Comparison of ENCODE assay signal across 9 cellular contexts in the genomic region with DNA sequence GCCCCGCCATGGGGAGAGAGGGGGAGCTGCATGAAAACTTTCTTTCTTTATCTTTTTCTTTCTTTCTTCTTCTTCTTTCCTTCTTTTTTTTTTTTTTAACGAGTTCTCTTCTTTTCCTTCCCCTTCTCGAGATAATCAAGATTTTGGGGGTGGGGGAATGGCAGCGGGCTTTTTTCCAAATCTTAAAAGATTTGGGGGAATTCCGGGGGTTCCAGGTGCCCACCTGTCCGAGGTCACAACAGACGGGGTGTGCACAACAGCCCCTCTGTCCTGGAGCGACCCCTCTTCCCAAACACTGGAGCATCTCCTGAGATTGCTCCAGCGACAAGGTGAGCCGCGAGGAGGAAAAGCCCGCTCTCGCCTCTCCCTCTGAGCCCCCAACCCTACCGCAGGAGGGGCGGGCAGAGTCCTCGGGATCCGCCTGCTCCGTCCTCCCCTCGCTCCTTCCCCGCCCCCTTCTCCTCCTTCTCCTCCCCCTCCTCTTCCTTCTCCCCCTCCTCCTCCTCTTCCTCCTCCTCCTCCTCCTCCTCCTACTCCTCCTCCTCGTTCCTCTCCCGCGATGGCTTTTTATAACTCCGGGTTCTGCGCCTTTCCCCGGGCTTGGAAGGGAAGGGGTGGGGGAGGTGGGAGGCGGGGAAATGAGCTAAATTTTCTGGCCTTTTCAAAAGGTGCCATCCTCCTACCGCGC. TPM values are rescaled to one million over a fixed set of nuclear protein-coding genes. Genes with fewer than 3 reads are reported as not detected.
DNase-seq lines count a peak whose midpoint lies in the region; ATAC-seq and TF ChIP-seq lines count a peak whose summit lies in the region.
"Had no signal": no experiment of that assay in that cellular context is flagged by ENCODE, and none has a peak within 500 bp of the region (broad histone marks: within the 10 kb centered on the region; RNA-seq: fewer than 3 reads in every experiment).

No MANE protein-coding gene starts in this region.

- DNase-seq in activated naive CD4-positive, alpha-beta T cell treated with Interleukin-2 at 50 U/mL for 16 hours, result no peak
- DNase-seq in chondrocyte (ENCODE audit: low spot score) (no peak), myocyte (ENCODE audit: low read depth) (peak; percentile 24), upper lobe of left lung (no peak)

- no peaks in the 10 kb centered on the region for H3K36me3 ChIP-seq in upper lobe of left lung
- H3K36me3 ChIP-seq: SJSA1 had no signal

- H3K4me1 Mint-ChIP-seq in activated naive CD4-positive, alpha-beta T cell treated with anti-CD3 and anti-CD28 coated beads, Interleukin-2, amount 50 U/mL, for 24 hours, result peaks cover 8% of the 10 kb centered on the region
- H3K4me1 Mint-ChIP-seq in chondrocyte (ENCODE audit: low read depth), result peaks cover 12% of the 10 kb centered on the region

- TF ChIP-seq CTCF in chondrocyte (IDR thresholded peaks at IDR 0.05) (no peak), upper lobe of left lung (IDR thresholded peaks at IDR 0.05) (no peak)

- H3K9me3 Mint-ChIP-seq in activated naive CD4-positive, alpha-beta T cell treated with anti-CD3 and anti-CD28 coated beads, Interleukin-2, amount 50 U/mL, for 24 hours, result no peaks in the 10 kb centered on the region
- H3K9me3 Mint-ChIP-seq in chondrocyte (ENCODE audit: low read depth), result no peaks in the 10 kb centered on the region

- H3K27ac Mint-ChIP-seq in activated naive CD4-positive, alpha-beta T cell treated with anti-CD3 and anti-CD28 coated beads, Interleukin-2, amount 50 U/mL, for 24 hours, result no peak overlapping the region
- H3K27ac Mint-ChIP-seq in chondrocyte (ENCODE audit: unreplicated experiment), result no peak overlapping the region

- H3K27ac ChIP-seq in upper lobe of left lung, result no peak overlapping the region
- H3K27ac ChIP-seq: SJSA1 had no signal

- H3K4me3 ChIP-seq in upper lobe of left lung, result peak overlapping the region in 3 of 4 donors; percentile 29 to 44 (median 42)

- peak overlapping the region; percentile 60 for H3K4me3 Mint-ChIP-seq in activated naive CD4-positive, alpha-beta T cell treated with anti-CD3 and anti-CD28 coated beads, Interleukin-2, amount 50 U/mL, for 24 hours
- peak overlapping the region; percentile 57 for H3K4me3 Mint-ChIP-seq in chondrocyte (ENCODE audit: unreplicated experiment)

- TF ChIP-seq POLR2A in upper lobe of left lung (IDR thresholded peaks at IDR 0.05), result no peak

- H3K27me3 ChIP-seq in upper lobe of left lung, result peaks cover 0 to 30% (median 15%) of the 10 kb centered on the region in 4 donors

- ATAC-seq in upper lobe of left lung (ENCODE audit: low FRiP score in 2 of 2) (no peak), GM21447 (IDR thresholded peaks at IDR 0.05; ENCODE audit: unreplicated experiment) (no peak), GM19467 (IDR thresholded peaks at IDR 0.05; ENCODE audit: unreplicated experiment) (no peak), HG02759 (IDR thresholded peaks at IDR 0.05; ENCODE audit: unreplicated experiment) (no peak)

- 2 to 5% methylated on average over 24 to 27 of the region's 29 CpGs for WGBS in upper lobe of left lung, 2 donors

- no peak for TF ChIP-seq EP300 in upper lobe of left lung (IDR thresholded peaks at IDR 0.05)

- no peaks in the 10 kb centered on the region for H3K9me3 ChIP-seq in upper lobe of left lung
- H3K9me3 ChIP-seq: SJSA1 had no signal

- H3K27me3 Mint-ChIP-seq in activated naive CD4-positive, alpha-beta T cell treated with anti-CD3 and anti-CD28 coated beads, Interleukin-2, amount 50 U/mL, for 24 hours, result peaks cover 49% of the 10 kb centered on the region
- peaks cover 39% of the 10 kb centered on the region for H3K27me3 Mint-ChIP-seq in chondrocyte (ENCODE audit: low read depth)

- H3K36me3 Mint-ChIP-seq in activated naive CD4-positive, alpha-beta T cell treated with anti-CD3 and anti-CD28 coated beads, Interleukin-2, amount 50 U/mL, for 24 hours, result no peaks in the 10 kb centered on the region
- H3K36me3 Mint-ChIP-seq in chondrocyte (ENCODE audit: low read depth), result no peaks in the 10 kb centered on the region

- H3K4me1 ChIP-seq in upper lobe of left lung, result peaks cover 20 to 27% (median 22%) of the 10 kb centered on the region in 4 donors

RNA-seq across cellular contexts. Expression of gene KCNB1, which starts 0.7 kb away (rescaled TPM):
- total RNA-seq in chondrocyte (1.2 to 17.8 TPM (median 1.3 TPM) in 3 replicates), myocyte (6.1 and 9.0 TPM in 2 replicates), upper lobe of left lung (1 to 10 TPM in 3 of 6 donors, under 1 TPM in 3; 0.40 to 2.2 (median 0.98) TPM)
- polyA plus RNA-seq in myocyte (2012), result 10.9 TPM
